28 cellular contexts compared by ENCODE assay signal in genomic region chr9:27717991-27718390, GRCh38.
"Had no signal": no experiment of that assay in that cellular context is flagged by ENCODE, and none has a peak within 500 bp of the region (broad histone marks: within the 10 kb centered on the region; RNA-seq: fewer than 3 reads in every experiment).

No MANE protein-coding gene starts in this region.

- H3K4me1 ChIP-seq: left ventricle myocardium inferior, pancreas, prostate gland, suprapubic skin, tibial artery, uterus had no signal

- H3K4me3 ChIP-seq: left ventricle myocardium inferior, lung, mucosa of descending colon, pancreas, prostate gland, skin epidermis, suprapubic skin, thoracic aorta, tibial artery, uterus had no signal

- H3K27ac ChIP-seq: left ventricle myocardium inferior, pancreas, prostate gland, skin epidermis, suprapubic skin, thoracic aorta, tibial artery, uterus had no signal

- H3K9me3 Mint-ChIP-seq: naive thymus-derived CD4-positive, alpha-beta T cell; nephron; stimulated activated naive B cell treated with anti-CD40 and anti-IgM and Interleukin-4, amounts not matched to agents 10 μg/mL and 1 μg/mL and 100 μg/mL, for 72 hours; stimulated activated naive CD8-positive, alpha-beta T cell treated with anti-CD3 and anti-CD28 coated beads, Interleukin-15, Interleukin-2, amounts not matched to agents 100 ng/mL and 50 ng/mL, for 24 hours had no signal

- ATAC-seq: mucosa of descending colon; naive thymus-derived CD4-positive, alpha-beta T cell; pancreas; right cardiac atrium; sciatic nerve; stimulated activated naive B cell treated with anti-CD40 and anti-IgM and Interleukin-4, amounts not matched to agents 10 μg/mL and 1 μg/mL and 100 μg/mL, for 72 hours had no signal

- H3K36me3 Mint-ChIP-seq: immature natural killer cell; naive thymus-derived CD4-positive, alpha-beta T cell; stimulated activated naive B cell treated with anti-CD40 and anti-IgM and Interleukin-4, amounts not matched to agents 10 μg/mL and 1 μg/mL and 100 μg/mL, for 72 hours had no signal

- H3K4me1 Mint-ChIP-seq: immature natural killer cell; stimulated activated naive B cell treated with anti-CD40 and anti-IgM and Interleukin-4, amounts not matched to agents 10 μg/mL and 1 μg/mL and 100 μg/mL, for 72 hours had no signal

- DNase-seq: hypothalamus; immature natural killer cell; islet precursor cell; left ventricle myocardium inferior; midbrain; mucosa of descending colon; naive thymus-derived CD4-positive, alpha-beta T cell; nucleus accumbens; pancreas; posterior cingulate gyrus; retina; right cardiac atrium; stimulated activated CD4-positive, alpha-beta T cell treated with anti-CD3 and anti-CD28 coated beads, Interleukin-12 subunit alpha, Interleukin-12 subunit beta, amount 100 ng/mL, for 4 hours; stimulated activated CD4-positive, alpha-beta T cell treated with anti-CD3 and anti-CD28 coated beads, Interleukin-15, amount 100 ng/mL, for 24 hours; stimulated activated CD4-positive, alpha-beta T cell treated with anti-CD3 and anti-CD28 coated beads, Interleukin-2, amount 100 ng/mL, for 24 hours; stimulated activated CD4-positive, alpha-beta T cell treated with anti-CD3 and anti-CD28 coated beads, Interleukin-4, amount 100 ng/mL, for 1 hour; stimulated activated naive B cell treated with anti-CD40 and anti-IgM and Interleukin-4, amounts not matched to agents 10 μg/mL and 1 μg/mL and 100 μg/mL, for 72 hours; tibial artery; uterus had no signal

- H3K4me3 Mint-ChIP-seq: immature natural killer cell; naive thymus-derived CD4-positive, alpha-beta T cell; nephron; neural crest cell; stimulated activated naive B cell treated with anti-CD40 and anti-IgM and Interleukin-4, amounts not matched to agents 10 μg/mL and 1 μg/mL and 100 μg/mL, for 72 hours; stimulated activated naive CD8-positive, alpha-beta T cell treated with anti-CD3 and anti-CD28 coated beads, Interleukin-15, Interleukin-2, amounts not matched to agents 100 ng/mL and 50 ng/mL, for 24 hours had no signal

- H3K36me3 ChIP-seq: left ventricle myocardium inferior, pancreas, prostate gland, suprapubic skin, thoracic aorta, tibial artery, uterus had no signal

- H3K9me3 ChIP-seq: left ventricle myocardium inferior, mucosa of descending colon, pancreas, prostate gland, suprapubic skin, thoracic aorta, tibial artery, uterus had no signal

- H3K27me3 ChIP-seq: pancreas, suprapubic skin, uterus had no signal

- H3K27ac Mint-ChIP-seq: immature natural killer cell; naive thymus-derived CD4-positive, alpha-beta T cell; stimulated activated naive B cell treated with anti-CD40 and anti-IgM and Interleukin-4, amounts not matched to agents 10 μg/mL and 1 μg/mL and 100 μg/mL, for 72 hours; stimulated activated naive CD8-positive, alpha-beta T cell treated with anti-CD3 and anti-CD28 coated beads, Interleukin-15, Interleukin-2, amounts not matched to agents 100 ng/mL and 50 ng/mL, for 24 hours had no signal
